Comparison of ENCODE assay signal across 1 cellular context in the genomic region with DNA sequence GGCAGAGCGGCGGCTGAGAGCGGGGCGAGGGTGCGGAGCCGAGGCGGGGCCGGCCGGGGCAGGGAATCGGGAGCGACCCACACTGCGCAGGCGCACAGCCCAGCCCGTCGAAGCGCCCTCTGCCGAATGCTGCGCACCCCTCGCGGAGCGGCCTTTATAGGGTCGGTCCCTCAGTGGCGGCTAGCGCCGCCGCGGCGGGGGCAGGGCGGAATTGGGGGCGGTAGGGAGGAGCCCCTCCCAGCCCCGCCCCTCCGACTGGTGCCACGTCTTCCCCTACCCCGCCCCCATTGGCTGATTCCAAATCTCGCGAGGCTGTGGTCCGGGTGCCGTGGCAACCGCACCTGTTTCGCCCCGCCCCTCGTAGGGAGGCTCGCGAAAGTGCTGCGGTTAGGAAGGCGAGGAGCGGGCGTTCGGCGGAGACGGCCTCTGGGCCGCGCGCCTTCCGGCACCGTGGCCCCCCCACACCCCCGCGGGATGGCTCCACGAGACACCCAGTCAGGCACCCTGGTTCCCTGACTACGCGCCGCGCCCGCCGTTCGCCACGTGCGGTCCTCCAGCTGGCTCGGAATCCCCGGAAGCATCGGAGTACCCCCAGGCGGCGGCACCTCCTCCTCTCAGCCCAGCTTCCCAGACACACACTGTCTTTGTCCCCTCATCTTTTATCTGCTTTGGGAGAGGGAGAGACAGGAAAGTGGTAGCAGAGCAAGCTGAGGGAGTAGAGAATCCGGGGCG.
TF ChIP-seq lines count a peak whose summit lies in the region.

A gene (minus strand): TSS at position 128 of the 732 bp plus-strand sequence. CDS start 157 bp downstream, outside the sequence.

TF ChIP-seq in HEK293, 187 proteins besides CTCF, POLR2A, EP300 and RAD21 (continued from another document):
- TF ChIP-seq, protein P1, sequence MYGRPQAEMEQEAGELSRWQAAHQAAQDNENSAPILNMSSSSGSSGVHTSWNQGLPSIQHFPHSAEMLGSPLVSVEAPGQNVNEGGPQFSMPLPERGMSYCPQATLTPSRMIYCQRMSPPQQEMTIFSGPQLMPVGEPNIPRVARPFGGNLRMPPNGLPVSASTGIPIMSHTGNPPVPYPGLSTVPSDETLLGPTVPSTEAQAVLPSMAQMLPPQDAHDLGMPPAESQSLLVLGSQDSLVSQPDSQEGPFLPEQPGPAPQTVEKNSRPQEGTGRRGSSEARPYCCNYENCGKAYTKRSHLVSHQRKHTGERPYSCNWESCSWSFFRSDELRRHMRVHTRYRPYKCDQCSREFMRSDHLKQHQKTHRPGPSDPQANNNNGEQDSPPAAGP (tag by site-specific recombination; IDR thresholded peaks at IDR 0.05) = peak; percentile 65; the same call in 1 of the 2 replicates
- TF ChIP-seq ZBTB21 (tag by site-specific recombination; IDR thresholded peaks at IDR 0.05) (no peak), SP7 (tag by site-specific recombination; IDR thresholded peaks at IDR 0.05) (peak; percentile 47), ZNF658 (tag by site-specific recombination; IDR thresholded peaks at IDR 0.05) (no peak), ZNF324 (tag by site-specific recombination; IDR thresholded peaks at IDR 0.05) (0 out of 2 replicates have a peak, but pooled peaks have one; percentile 67), SP2 (tag by site-specific recombination; IDR thresholded peaks at IDR 0.05) (peak; percentile 93), ZNF2 (tag by site-specific recombination; IDR thresholded peaks at IDR 0.05) (no peak), SCRT2 (tag by site-specific recombination; IDR thresholded peaks at IDR 0.05) (peak; percentile 71), WT1 (tag by site-specific recombination; IDR thresholded peaks at IDR 0.05) (peak; percentile 53)
- TF ChIP-seq, protein P2, sequence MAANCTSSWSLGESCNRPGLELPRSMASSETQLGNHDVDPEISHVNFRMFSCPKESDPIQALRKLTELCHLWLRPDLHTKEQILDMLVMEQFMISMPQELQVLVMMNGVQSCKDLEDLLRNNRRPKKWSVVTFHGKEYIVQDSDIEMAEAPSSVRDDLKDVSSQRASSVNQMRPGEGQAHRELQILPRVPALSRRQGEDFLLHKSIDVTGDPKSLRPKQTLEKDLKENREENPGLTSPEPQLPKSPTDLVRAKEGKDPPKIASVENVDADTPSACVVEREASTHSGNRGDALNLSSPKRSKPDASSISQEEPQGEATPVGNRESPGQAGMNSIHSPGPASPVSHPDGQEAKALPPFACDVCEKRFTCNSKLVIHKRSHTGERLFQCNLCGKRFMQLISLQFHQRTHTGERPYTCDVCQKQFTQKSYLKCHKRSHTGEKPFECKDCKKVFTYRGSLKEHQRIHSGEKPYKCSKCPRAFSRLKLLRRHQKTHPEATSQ (tag by site-specific recombination; IDR thresholded peaks at IDR 0.05) = no peak
- TF ChIP-seq, protein P3, sequence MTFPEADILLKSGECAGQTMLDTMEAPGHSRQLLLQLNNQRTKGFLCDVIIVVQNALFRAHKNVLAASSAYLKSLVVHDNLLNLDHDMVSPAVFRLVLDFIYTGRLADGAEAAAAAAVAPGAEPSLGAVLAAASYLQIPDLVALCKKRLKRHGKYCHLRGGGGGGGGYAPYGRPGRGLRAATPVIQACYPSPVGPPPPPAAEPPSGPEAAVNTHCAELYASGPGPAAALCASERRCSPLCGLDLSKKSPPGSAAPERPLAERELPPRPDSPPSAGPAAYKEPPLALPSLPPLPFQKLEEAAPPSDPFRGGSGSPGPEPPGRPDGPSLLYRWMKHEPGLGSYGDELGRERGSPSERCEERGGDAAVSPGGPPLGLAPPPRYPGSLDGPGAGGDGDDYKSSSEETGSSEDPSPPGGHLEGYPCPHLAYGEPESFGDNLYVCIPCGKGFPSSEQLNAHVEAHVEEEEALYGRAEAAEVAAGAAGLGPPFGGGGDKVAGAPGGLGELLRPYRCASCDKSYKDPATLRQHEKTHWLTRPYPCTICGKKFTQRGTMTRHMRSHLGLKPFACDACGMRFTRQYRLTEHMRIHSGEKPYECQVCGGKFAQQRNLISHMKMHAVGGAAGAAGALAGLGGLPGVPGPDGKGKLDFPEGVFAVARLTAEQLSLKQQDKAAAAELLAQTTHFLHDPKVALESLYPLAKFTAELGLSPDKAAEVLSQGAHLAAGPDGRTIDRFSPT (tag by site-specific recombination; IDR thresholded peaks at IDR 0.05) = peak; percentile 15; the same call in 1 of the 2 replicates
- TF ChIP-seq, protein P4, sequence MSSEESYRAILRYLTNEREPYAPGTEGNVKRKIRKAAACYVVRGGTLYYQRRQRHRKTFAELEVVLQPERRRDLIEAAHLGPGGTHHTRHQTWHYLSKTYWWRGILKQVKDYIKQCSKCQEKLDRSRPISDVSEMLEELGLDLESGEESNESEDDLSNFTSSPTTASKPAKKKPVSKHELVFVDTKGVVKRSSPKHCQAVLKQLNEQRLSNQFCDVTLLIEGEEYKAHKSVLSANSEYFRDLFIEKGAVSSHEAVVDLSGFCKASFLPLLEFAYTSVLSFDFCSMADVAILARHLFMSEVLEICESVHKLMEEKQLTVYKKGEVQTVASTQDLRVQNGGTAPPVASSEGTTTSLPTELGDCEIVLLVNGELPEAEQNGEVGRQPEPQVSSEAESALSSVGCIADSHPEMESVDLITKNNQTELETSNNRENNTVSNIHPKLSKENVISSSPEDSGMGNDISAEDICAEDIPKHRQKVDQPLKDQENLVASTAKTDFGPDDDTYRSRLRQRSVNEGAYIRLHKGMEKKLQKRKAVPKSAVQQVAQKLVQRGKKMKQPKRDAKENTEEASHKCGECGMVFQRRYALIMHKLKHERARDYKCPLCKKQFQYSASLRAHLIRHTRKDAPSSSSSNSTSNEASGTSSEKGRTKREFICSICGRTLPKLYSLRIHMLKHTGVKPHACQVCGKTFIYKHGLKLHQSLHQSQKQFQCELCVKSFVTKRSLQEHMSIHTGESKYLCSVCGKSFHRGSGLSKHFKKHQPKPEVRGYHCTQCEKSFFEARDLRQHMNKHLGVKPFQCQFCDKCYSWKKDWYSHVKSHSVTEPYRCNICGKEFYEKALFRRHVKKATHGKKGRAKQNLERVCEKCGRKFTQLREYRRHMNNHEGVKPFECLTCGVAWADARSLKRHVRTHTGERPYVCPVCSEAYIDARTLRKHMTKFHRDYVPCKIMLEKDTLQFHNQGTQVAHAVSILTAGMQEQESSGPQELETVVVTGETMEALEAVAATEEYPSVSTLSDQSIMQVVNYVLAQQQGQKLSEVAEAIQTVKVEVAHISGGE (tag by site-specific recombination; conservative IDR thresholded peaks at IDR 0.05; ENCODE audit: low read depth) = peak; percentile 34; the same call in 1 of the 2 replicates
